ENCODE assay signal across 8 cellular contexts in the genomic region with DNA sequence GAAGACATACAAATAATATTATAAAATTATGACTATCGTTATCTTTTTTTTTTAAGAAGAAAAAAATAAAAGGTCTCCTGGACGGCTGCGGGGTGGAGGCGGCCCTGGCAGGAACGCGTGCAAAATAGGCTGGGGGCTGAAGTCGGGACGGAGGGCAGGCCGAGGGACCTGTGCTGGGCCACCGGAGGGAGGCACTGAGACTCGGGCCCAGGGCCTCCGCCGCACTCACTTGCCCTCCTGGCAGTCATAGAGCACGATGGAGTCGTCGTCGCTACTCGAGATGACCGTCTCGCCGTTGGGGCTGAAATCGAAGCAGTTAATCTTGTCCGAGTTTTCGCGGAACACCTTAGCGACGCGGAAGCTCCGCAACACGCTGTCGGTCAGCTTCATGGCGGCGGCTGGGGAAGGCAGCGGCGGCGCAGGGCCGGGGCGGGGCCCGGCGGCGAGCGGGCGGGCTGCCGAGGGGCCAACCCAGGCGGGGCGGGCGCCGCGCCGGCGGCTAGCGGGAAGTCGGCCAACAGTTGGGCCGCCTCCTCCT. TPM values are rescaled to one million over a fixed set of nuclear protein-coding genes. Genes with fewer than 3 reads are reported as not detected.
DNase-seq lines count a peak whose midpoint lies in the region; ATAC-seq and TF ChIP-seq lines count a peak whose summit lies in the region.

No MANE protein-coding gene starts in this region.

- peak overlapping the region; percentile 95 to 96 for H3K27ac ChIP-seq in prostate gland

- intact Hi-C loops in cardiac septum (cut with DNase I) = loop anchor here (2.0 kb wide), 1 partner anchor 43 kb away; no protein-coding TSS in a partner anchor
- intact Hi-C loops in prostate gland (cut with DNase I) = no loop called here

- peak overlapping the region; percentile 78 to 86 for H3K4me3 ChIP-seq in prostate gland

- peak in 2 of 3 experiments; percentile 36 to 45 for DNase-seq in activated CD8-positive, alpha-beta memory T cell treated with anti-CD3 and anti-CD28 coated beads for 48 hours (ENCODE audit: low read depth in 2 of 3, low spot score in 2 of 3)
- DNase-seq in activated CD8-positive, alpha-beta memory T cell treated with anti-CD3 and anti-CD28 coated beads for 24 hours = no peak
- DNase-seq in NCI-H2227 (lab: John Stamatoyannopoulos, UW; ENCODE audit: unreplicated experiment) (peak; percentile 66), activated gamma-delta T cell treated with Interleukin-2 at 50 U/mL for 16 hours (peak; percentile 62), cardiac septum (ENCODE audit: low spot score) (peak; percentile 86), prostate gland (ENCODE audit: low spot score) (peak; percentile 33), NCI-H1048 (lab: John Stamatoyannopoulos, UW) (no peak)

- ATAC-seq in HG02759 (IDR thresholded peaks at IDR 0.05; ENCODE audit: unreplicated experiment) = peak; percentile 73

- peak in 1 of 4 experiments; percentile 25 for TF ChIP-seq CTCF in prostate gland (IDR thresholded peaks at IDR 0.05)

- no peaks in the 10 kb centered on the region for H3K36me3 ChIP-seq in prostate gland

- no peaks in the 10 kb centered on the region for H3K9me3 ChIP-seq in prostate gland

- under 1% methylated on average over 42 of the region's 54 CpGs for WGBS in prostate gland

- no peak for TF ChIP-seq POLR2A in prostate gland (IDR thresholded peaks at IDR 0.05)

- H3K4me1 ChIP-seq in prostate gland (replicated peaks) = peaks cover 3% of the 10 kb centered on the region

- H3K27me3 ChIP-seq in prostate gland (replicated peaks; ENCODE audit: insufficient read depth) = no peaks in the 10 kb centered on the region

RNA-seq across cellular contexts. Expression of a gene that starts 0.4 kb away (rescaled TPM):
- total RNA-seq in cardiac septum (69.7 TPM), prostate gland (10 to 100 TPM; 52.4 to 86.9 TPM)

RNA-seq across cellular contexts. Expression of a gene that starts 9.6 kb away (rescaled TPM):
- total RNA-seq in cardiac septum (6.4 TPM), prostate gland (10 to 100 TPM in 1 of 2 donors, 1 to 10 TPM in 1; 7.3 to 12.2 TPM)

RNA-seq across cellular contexts. Expression of a gene that starts 32.5 kb away (rescaled TPM):
- total RNA-seq in cardiac septum (8.9 TPM), prostate gland (10 to 100 TPM; 22.4 to 33.2 TPM)

RNA-seq across cellular contexts. Expression of a gene that starts 38.1 kb away (rescaled TPM):
- total RNA-seq in cardiac septum = 4.2 TPM
- total RNA-seq in prostate gland = 10 to 100 TPM in 1 of 2 donors, 1 to 10 TPM in 1; 5.6 to 18.7 TPM

RNA-seq across cellular contexts. Expression of a gene that starts 39.1 kb away (rescaled TPM):
- 69.5 TPM for total RNA-seq in cardiac septum
- total RNA-seq in prostate gland = 10 to 100 TPM; 60.9 to 65.5 TPM

Comparison
In these comparisons a context has a peak if more than half of its experiments do, and no peak if none do; other contexts are left out.
1. DNase-seq: peak in activated CD8-positive, alpha-beta memory T cell treated with anti-CD3 and anti-CD28 coated beads for 48 hours (2 of 3), NCI-H2227 (single experiment), activated gamma-delta T cell treated with Interleukin-2 at 50 U/mL for 16 hours (single experiment), cardiac septum (single experiment) and prostate gland (single experiment); none in activated CD8-positive, alpha-beta memory T cell treated with anti-CD3 and anti-CD28 coated beads for 24 hours (single experiment) and NCI-H1048 (single experiment).